8 cellular contexts compared by ENCODE assay signal in the genomic region with DNA sequence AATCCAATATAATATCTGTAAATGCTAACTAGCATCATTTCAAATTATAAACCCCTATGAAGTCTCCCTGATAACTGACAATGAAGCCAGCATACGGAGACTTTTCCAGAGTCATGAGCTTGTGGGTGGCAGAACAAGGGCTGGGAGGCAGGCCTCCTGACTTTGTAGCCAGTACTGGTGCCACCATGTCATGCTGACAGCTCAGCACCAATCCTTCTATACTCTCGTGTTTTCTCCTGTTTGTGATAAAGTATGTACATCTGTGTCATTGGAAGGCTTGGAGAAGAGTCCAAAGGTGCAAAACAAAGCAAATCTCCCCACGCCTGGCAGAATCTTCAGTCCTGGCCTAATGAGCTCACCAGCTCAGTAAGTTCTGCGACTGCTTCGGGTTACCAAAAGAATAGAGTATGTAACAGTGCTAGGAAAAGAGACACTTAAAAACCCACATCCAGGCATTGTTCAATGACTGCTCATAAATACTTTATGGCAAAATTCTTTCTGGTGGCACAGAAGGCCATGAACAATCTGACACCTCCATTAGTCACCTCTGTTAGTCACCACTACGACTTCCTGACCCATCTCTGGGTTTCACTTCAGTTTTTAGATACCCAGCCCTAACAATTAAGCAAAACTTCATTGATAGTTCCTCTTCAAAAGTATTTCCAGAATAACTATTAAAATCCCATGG. TPM values are rescaled to one million over a fixed set of nuclear protein-coding genes. Genes with fewer than 3 reads are reported as not detected.
DNase-seq lines count a peak whose midpoint lies in the region; ATAC-seq and TF ChIP-seq lines count a peak whose summit lies in the region.

No MANE protein-coding gene starts in this region.

- no peak overlapping the region for H3K4me3 ChIP-seq in fibroblast of the aortic adventitia (ENCODE audit: low read depth, low read length)

- no peak for TF ChIP-seq CTCF in fibroblast of the aortic adventitia (IDR thresholded peaks at IDR 0.05; ENCODE audit: insufficient read depth, low read length)

- peak; percentile 96 for ATAC-seq in GM18870 (IDR thresholded peaks at IDR 0.05; ENCODE audit: unreplicated experiment)
- peak; percentile 91 for ATAC-seq in HG03045 (IDR thresholded peaks at IDR 0.05; ENCODE audit: unreplicated experiment)

- peak; percentile 95 for DNase-seq in A172 (ENCODE audit: low spot score)
- peak; percentile 92 for DNase-seq in RPMI7951 (ENCODE audit: low read depth)
- DNase-seq in fibroblast of the aortic adventitia (ENCODE audit: low read depth), result peak; percentile 69
- DNase-seq in NCI-H187 (lab: John Stamatoyannopoulos, UW), result no peak
- no peak for DNase-seq in NCI-H2029 (lab: John Stamatoyannopoulos, UW)
- DNase-seq in HuH-7.5 (ENCODE audit: low spot score), result no peak

RNA-seq across cellular contexts. Expression of gene STEAP1, which starts 24.5 kb away (rescaled TPM):
- total RNA-seq in A172 (2014; rRNA removed; shearing (Covaris generic)), result 0.83 and 1.5 TPM in 2 replicates
- total RNA-seq in RPMI7951 (2014; rRNA removed; shearing (Covaris generic)), result 30.0 and 30.3 TPM in 2 replicates
- 23.5 and 83.4 TPM in 2 replicates for total RNA-seq in fibroblast of the aortic adventitia (ENCODE audit: low replicate concordance)

RNA-seq across cellular contexts. Expression of gene STEAP2, which starts 32.8 kb away (rescaled TPM):
- 2.5 and 18.5 TPM in 2 replicates for total RNA-seq in A172 (2014; rRNA removed; shearing (Covaris generic))
- 4.5 and 5.8 TPM in 2 replicates for total RNA-seq in RPMI7951 (2014; rRNA removed; shearing (Covaris generic))
- 16.0 and 28.4 TPM in 2 replicates for total RNA-seq in fibroblast of the aortic adventitia (ENCODE audit: low replicate concordance)

Comparison
In these comparisons a context has a peak if more than half of its experiments do, and no peak if none do; other contexts are left out.
1. DNase-seq: peak in A172 (single experiment), RPMI7951 (single experiment) and fibroblast of the aortic adventitia (single experiment); none in NCI-H187 (0 of 2), NCI-H2029 (single experiment) and HuH-7.5 (single experiment).